In genomic region chr6:45780523-45780922, GRCh38 we compare ENCODE assay signal across 23 cellular contexts.
"Had no signal": no experiment of that assay in that cellular context is flagged by ENCODE, and none has a peak within 500 bp of the region (broad histone marks: within the 10 kb centered on the region; RNA-seq: fewer than 3 reads in every experiment).

No MANE protein-coding gene starts in this region.

- H3K9me3 ChIP-seq: colonic mucosa, heart left ventricle, left ventricle myocardium inferior, lower lobe of right lung, neutrophil, psoas muscle, right lobe of liver, testis, tibial nerve, upper lobe of right lung, vagina had no signal

- H3K4me1 ChIP-seq: colonic mucosa, heart left ventricle, left ventricle myocardium inferior, lower lobe of right lung, psoas muscle, right lobe of liver, testis, tibial nerve, upper lobe of right lung, vagina had no signal

- H3K27me3 ChIP-seq: colonic mucosa, heart left ventricle, neutrophil, right lobe of liver, testis, tibial nerve, upper lobe of right lung, vagina had no signal

- DNase-seq: colonic mucosa; dermis blood vessel endothelial cell; erythroblast; foreskin melanocyte; heart left ventricle; hippocampal formation; immature natural killer cell; left ventricle myocardium inferior; lower lobe of right lung; mesenchymal stem cell; naive B cell; psoas muscle; retina; right lobe of liver; stimulated activated CD4-positive, alpha-beta T cell treated with anti-CD3 and anti-CD28 coated beads, Interleukin-4, amount 100 ng/mL, for 4 hours; stimulated activated naive B cell treated with anti-CD40 and anti-IgM and Interleukin-4, amounts not matched to agents 10 μg/mL and 1 μg/mL and 100 μg/mL, for 72 hours; stimulated activated naive CD8-positive, alpha-beta T cell treated with anti-CD3 and anti-CD28 coated beads, Interleukin-15, amount 100 ng/mL, for 72 hours; testis; upper lobe of right lung had no signal

- FAIRE-seq: endothelial cell of umbilical vein had no signal

- ATAC-seq: heart left ventricle; lower lobe of right lung; psoas muscle; right lobe of liver; stimulated activated naive B cell treated with anti-CD40 and anti-IgM and Interleukin-4, amounts not matched to agents 10 μg/mL and 1 μg/mL and 100 μg/mL, for 72 hours; stimulated activated naive CD8-positive, alpha-beta T cell treated with anti-CD3 and anti-CD28 coated beads, Interleukin-15, amount 100 ng/mL, for 72 hours; upper lobe of right lung had no signal

- H3K4me3 ChIP-seq: colonic mucosa, heart left ventricle, left ventricle myocardium inferior, lower lobe of right lung, psoas muscle, right lobe of liver, testis, tibial nerve, upper lobe of right lung, vagina had no signal

- H3K27ac ChIP-seq: colonic mucosa, heart left ventricle, left ventricle myocardium inferior, lower lobe of right lung, neutrophil, psoas muscle, right lobe of liver, testis, tibial nerve, upper lobe of right lung, vagina had no signal

- H3K36me3 ChIP-seq: colonic mucosa, heart left ventricle, left ventricle myocardium inferior, lower lobe of right lung, neutrophil, right lobe of liver, tibial nerve, upper lobe of right lung, vagina had no signal
